25 cellular contexts compared by ENCODE assay signal in the genomic region with DNA sequence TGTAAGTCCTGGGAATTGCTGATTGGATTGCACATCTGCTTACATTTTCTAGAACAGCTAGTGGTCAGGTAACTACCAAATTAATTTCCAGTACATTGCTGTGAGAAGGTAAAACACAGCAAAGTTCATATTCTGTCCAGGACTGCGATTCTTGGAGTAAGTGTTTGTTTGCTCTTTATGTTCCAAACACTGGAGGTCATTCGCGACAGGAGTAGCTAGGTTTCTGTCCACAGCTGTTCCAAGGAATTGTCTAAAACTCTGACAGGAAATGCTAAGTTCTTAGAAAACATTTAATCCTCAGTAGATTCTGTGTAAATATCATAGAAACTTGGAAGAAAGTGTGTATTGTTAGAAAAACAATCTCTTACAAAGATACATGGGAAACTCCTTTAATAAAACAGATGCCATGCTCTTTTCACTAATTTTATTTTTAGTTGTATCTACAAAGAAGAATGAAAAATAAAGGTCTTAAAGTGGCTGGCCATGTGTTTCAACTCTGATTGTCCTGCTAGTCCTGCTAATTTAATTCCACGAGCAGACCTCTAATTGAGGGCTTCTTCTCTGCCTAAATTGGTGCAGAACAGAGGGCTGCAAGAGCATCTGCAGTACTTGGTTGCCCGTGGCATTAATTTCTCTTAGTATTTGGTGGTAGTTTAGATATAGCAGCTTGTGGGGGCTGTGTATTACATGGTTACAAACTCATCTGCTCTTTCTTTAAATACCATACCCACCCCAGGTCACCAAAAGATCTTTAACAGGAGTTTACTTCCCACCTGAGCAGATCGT.
A peak's percentile ranks its signal among the peaks of the same experiment; 100 is the strongest.
DNase-seq lines count a peak whose midpoint lies in the region; ATAC-seq, FAIRE-seq and TF ChIP-seq lines count a peak whose summit lies in the region.
"Had no signal": no experiment of that assay in that cellular context is flagged by ENCODE, and none has a peak within 500 bp of the region (broad histone marks: within the 10 kb centered on the region; RNA-seq: fewer than 3 reads in every experiment).

No MANE protein-coding gene starts in this region.

- no peak overlapping the region for H4K91ac ChIP-seq in mesenchymal stem cell (ENCODE audit: low read length)

- WGBS in mesenchymal stem cell, result 44% methylated on average over 5 of the region's 6 CpGs

- TF ChIP-seq CTCF in 22Rv1 (IDR thresholded peaks at IDR 0.05), result no peak
- no peak for TF ChIP-seq CTCF in LNCaP clone FGC (IDR thresholded peaks at IDR 0.05; ENCODE audit: control insufficient read depth, extremely low read depth, insufficient read depth)
- no peak for TF ChIP-seq CTCF in astrocyte (IDR thresholded peaks at IDR 0.05; ENCODE audit: insufficient read depth, low read depth, low read length)
- no peak for TF ChIP-seq CTCF in endothelial cell (IDR thresholded peaks at IDR 0.05; ENCODE audit: unreplicated experiment)

- peak overlapping the region in 1 of 2 experiments; percentile 29 for H3K18ac ChIP-seq in mesenchymal stem cell (ENCODE audit: low read depth in 1 of 2, low read length in 2 of 2)

- H3K79me2 ChIP-seq in astrocyte (ENCODE audit: insufficient read depth, low read length), result no peaks in the 10 kb centered on the region

- no peaks in the 10 kb centered on the region for H3K36me3 ChIP-seq in astrocyte (ENCODE audit: insufficient read depth, low read length)
- no peaks in the 10 kb centered on the region for H3K36me3 ChIP-seq in mesenchymal stem cell (ENCODE audit: control insufficient read depth in 1 of 2, insufficient read depth in 2 of 2, low read depth in 1 of 2, low read length in 2 of 2)
- H3K36me3 ChIP-seq: tibial nerve had no signal

- no peak overlapping the region for H4K8ac ChIP-seq in mesenchymal stem cell (ENCODE audit: low read length)

- H3K79me1 ChIP-seq in mesenchymal stem cell (replicated peaks; ENCODE audit: low read length, poor library complexity, severe bottlenecking), result no peaks in the 10 kb centered on the region

- H3K27me3 Mint-ChIP-seq in astrocyte (ENCODE audit: low read depth, unreplicated experiment) (no peaks in the 10 kb centered on the region), endothelial cell (ENCODE audit: unreplicated experiment) (peaks cover 2% of the 10 kb centered on the region)
- H3K27me3 Mint-ChIP-seq: central memory CD8-positive, alpha-beta T cell; naive thymus-derived CD4-positive, alpha-beta T cell had no signal

- H3K4me3 Mint-ChIP-seq in astrocyte (ENCODE audit: unreplicated experiment) (no peak overlapping the region), endothelial cell (ENCODE audit: unreplicated experiment) (no peak overlapping the region)
- H3K4me3 Mint-ChIP-seq: activated naive CD8-positive, alpha-beta T cell treated with anti-CD3 and anti-CD28 coated beads, Interleukin-2, amount 10 ng/mL, durations not matched to agents 7 days and 5 days; central memory CD8-positive, alpha-beta T cell; naive thymus-derived CD4-positive, alpha-beta T cell had no signal

- H4K20me1 ChIP-seq in astrocyte (ENCODE audit: insufficient read depth, low read length), result no peaks in the 10 kb centered on the region

- H3K4ac ChIP-seq in mesenchymal stem cell (ENCODE audit: low read depth in 1 of 2, low read length in 2 of 2), result peak overlapping the region in 1 of 2 experiments; percentile 58

- H3K4me1 Mint-ChIP-seq in astrocyte (ENCODE audit: low read depth, unreplicated experiment) (no peaks in the 10 kb centered on the region), endothelial cell (ENCODE audit: unreplicated experiment) (no peaks in the 10 kb centered on the region)
- H3K4me1 Mint-ChIP-seq: activated naive CD8-positive, alpha-beta T cell treated with anti-CD3 and anti-CD28 coated beads, Interleukin-2, amount 10 ng/mL, durations not matched to agents 7 days and 5 days; central memory CD8-positive, alpha-beta T cell; naive thymus-derived CD4-positive, alpha-beta T cell had no signal

- H3K14ac ChIP-seq in mesenchymal stem cell (ENCODE audit: low read length in 2 of 2), result no peak overlapping the region

- H2AK5ac ChIP-seq in mesenchymal stem cell (ENCODE audit: low read length, severe bottlenecking), result no peak overlapping the region

- H3K27ac Mint-ChIP-seq in astrocyte (ENCODE audit: unreplicated experiment), result no peak overlapping the region
- no peak overlapping the region for H3K27ac Mint-ChIP-seq in endothelial cell (ENCODE audit: unreplicated experiment)
- H3K27ac Mint-ChIP-seq: activated naive CD8-positive, alpha-beta T cell treated with anti-CD3 and anti-CD28 coated beads, Interleukin-2, amount 10 ng/mL, durations not matched to agents 7 days and 5 days; naive thymus-derived CD4-positive, alpha-beta T cell had no signal

- no peak overlapping the region for H2BK5ac ChIP-seq in mesenchymal stem cell (ENCODE audit: low read depth, low read length, poor library complexity, severe bottlenecking)

- no peak overlapping the region for H2BK15ac ChIP-seq in mesenchymal stem cell (ENCODE audit: low read depth, poor library complexity, severe bottlenecking)

- H3K9me3 ChIP-seq in astrocyte (ENCODE audit: insufficient read depth, low read depth, low read length), result no peaks in the 10 kb centered on the region
- no peaks in the 10 kb centered on the region for H3K9me3 ChIP-seq in mesenchymal stem cell (ENCODE audit: control insufficient read depth, low read length)
- H3K9me3 ChIP-seq: tibial nerve had no signal

- peak overlapping the region; percentile 42 to 52 for H2BK12ac ChIP-seq in mesenchymal stem cell (ENCODE audit: low read length in 2 of 2)

- H3K23ac ChIP-seq in mesenchymal stem cell (ENCODE audit: low read length in 2 of 2), result no peak overlapping the region

- H3K4me2 ChIP-seq in astrocyte (ENCODE audit: low read length) (peak overlapping the region; percentile 42), mesenchymal stem cell (ENCODE audit: low read length, poor library complexity, severe bottlenecking) (no peak overlapping the region)

- H3K4me3 ChIP-seq in LNCaP clone FGC (ENCODE audit: low read depth, low read length) (peak overlapping the region; percentile 17; the same call in 1 of the 2 replicates), astrocyte (ENCODE audit: insufficient read depth, low read depth, low read length) (no peak overlapping the region), mesenchymal stem cell (ENCODE audit: insufficient read depth in 1 of 2, low read depth in 1 of 2, low read length in 2 of 2) (no peak overlapping the region)
- H3K4me3 ChIP-seq: tibial nerve had no signal

- H3K27ac ChIP-seq in 22Rv1 (peak overlapping the region; percentile 68), astrocyte (ENCODE audit: low read depth, low read length) (no peak overlapping the region), mesenchymal stem cell (ENCODE audit: low read length, poor library complexity, severe bottlenecking) (no peak overlapping the region)
- H3K27ac ChIP-seq: HL-60, tibial nerve had no signal

- H3K9ac ChIP-seq in astrocyte (ENCODE audit: low read length) (no peak overlapping the region), mesenchymal stem cell (ENCODE audit: low read length) (no peak overlapping the region)

- H2AFZ ChIP-seq in astrocyte (ENCODE audit: low read depth, low read length), result no peak overlapping the region
- no peak overlapping the region for H2AFZ ChIP-seq in mesenchymal stem cell (ENCODE audit: low read depth, low read length)

- H3K27me3 ChIP-seq in astrocyte (ENCODE audit: insufficient read depth, low read length), result no peaks in the 10 kb centered on the region
- H3K27me3 ChIP-seq in mesenchymal stem cell (ENCODE audit: control insufficient read depth in 1 of 2, insufficient read depth in 1 of 2, low read length in 2 of 2), result no peaks in the 10 kb centered on the region
- H3K27me3 ChIP-seq: tibial nerve had no signal

- H2BK120ac ChIP-seq in mesenchymal stem cell (ENCODE audit: low read depth, low read length), result no peak overlapping the region

- H3K9me3 Mint-ChIP-seq in astrocyte (ENCODE audit: unreplicated experiment) (no peaks in the 10 kb centered on the region), endothelial cell (ENCODE audit: unreplicated experiment) (no peaks in the 10 kb centered on the region)
- H3K9me3 Mint-ChIP-seq: activated naive CD8-positive, alpha-beta T cell treated with anti-CD3 and anti-CD28 coated beads, Interleukin-2, amount 10 ng/mL, durations not matched to agents 7 days and 5 days had no signal

- DNase-seq in LNCaP clone FGC (ENCODE audit: low read depth), result no peak
- DNase-seq in astrocyte (ENCODE audit: low read depth), result no peak
- DNase-seq in mesenchymal stem cell, result peak; percentile 41
- DNase-seq in endothelial cell (ENCODE audit: low spot score), result no peak
- DNase-seq: ACHN; activated CD4-positive, alpha-beta T cell treated with anti-CD3 and anti-CD28 coated beads for 4 hours; activated effector memory CD4-positive, alpha-beta T cell treated with anti-CD3 and anti-CD28 coated beads, Interleukin-2, amount 50 U/mL, for 16 hours; activated naive CD8-positive, alpha-beta T cell treated with anti-CD3 and anti-CD28 coated beads, Interleukin-2, amount 10 ng/mL, durations not matched to agents 7 days and 5 days; activated T-cell treated with anti-CD3 and anti-CD28 coated beads for 4 hours; Karpas-422; midbrain; naive thymus-derived CD4-positive, alpha-beta T cell; NCI-H2227 treated with DMSO at 0.1 percent for 48 hours; nucleus accumbens; OCI-M1; small intestine; stimulated activated CD4-positive, alpha-beta T cell treated with anti-CD3 and anti-CD28 coated beads, Interleukin-2, amount 100 ng/mL, for 24 hours had no signal

- H3K36me3 Mint-ChIP-seq in astrocyte (ENCODE audit: low read depth, unreplicated experiment) (no peaks in the 10 kb centered on the region), endothelial cell (ENCODE audit: low read depth, unreplicated experiment) (no peaks in the 10 kb centered on the region)
- H3K36me3 Mint-ChIP-seq: activated naive CD8-positive, alpha-beta T cell treated with anti-CD3 and anti-CD28 coated beads, Interleukin-2, amount 10 ng/mL, durations not matched to agents 7 days and 5 days; naive thymus-derived CD4-positive, alpha-beta T cell had no signal

- H3K4me1 ChIP-seq in astrocyte (ENCODE audit: insufficient read depth, low read length), result peaks cover 5% of the 10 kb centered on the region
- H3K4me1 ChIP-seq in mesenchymal stem cell (ENCODE audit: control insufficient read depth, insufficient read depth, low read depth, low read length), result no peaks in the 10 kb centered on the region

- ATAC-seq in HG02642 (IDR thresholded peaks at IDR 0.05; ENCODE audit: poor library complexity, unreplicated experiment), result no peak
- ATAC-seq in HG02973 (IDR thresholded peaks at IDR 0.05; ENCODE audit: unreplicated experiment), result no peak
- no peak for ATAC-seq in HG03432 (IDR thresholded peaks at IDR 0.05; ENCODE audit: unreplicated experiment)
- ATAC-seq: naive thymus-derived CD4-positive, alpha-beta T cell had no signal

- no peak for FAIRE-seq in astrocyte (lab: Jason Lieb, UNC)
- FAIRE-seq: GM18507, small intestine had no signal
